21 cellular contexts compared by ENCODE assay signal in the genomic region with DNA sequence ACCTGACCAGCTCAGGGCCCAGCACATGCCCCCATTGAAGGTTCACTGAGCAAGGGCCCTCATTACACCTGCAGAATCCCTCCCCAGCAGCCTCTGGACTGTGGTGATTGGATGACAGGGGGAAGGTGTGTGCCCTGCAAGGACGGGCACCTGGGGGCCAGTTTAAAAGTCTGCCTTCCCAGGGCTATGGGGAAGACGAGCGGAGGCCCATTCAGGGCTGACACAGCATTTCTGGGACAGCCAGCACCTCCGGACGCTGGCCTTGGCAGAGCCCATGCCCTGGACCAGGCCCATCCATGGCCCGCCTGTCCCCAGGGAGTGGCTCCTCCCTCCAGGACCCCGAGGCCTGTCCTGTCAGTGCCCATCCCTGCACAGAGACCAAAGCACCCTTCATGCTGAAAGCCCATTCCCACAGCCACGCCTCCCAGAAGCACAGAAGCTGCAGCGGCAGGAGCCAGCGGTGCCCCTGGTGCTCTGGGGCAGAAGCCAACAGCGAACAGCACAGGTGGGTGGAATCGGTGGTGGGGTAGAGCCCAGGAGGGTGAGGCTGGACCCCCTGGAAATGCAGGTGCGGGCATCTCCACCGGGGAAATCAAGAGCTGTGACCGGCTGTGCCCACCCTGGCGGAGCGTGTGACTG. TPM values are rescaled to one million over a fixed set of nuclear protein-coding genes. Genes with fewer than 3 reads are reported as not detected.
DNase-seq lines count a peak whose midpoint lies in the region; ATAC-seq and TF ChIP-seq lines count a peak whose summit lies in the region.
"Had no signal": no experiment of that assay in that cellular context is flagged by ENCODE, and none has a peak within 500 bp of the region (broad histone marks: within the 10 kb centered on the region; RNA-seq: fewer than 3 reads in every experiment).

No MANE protein-coding gene starts in this region.

- H2AFZ ChIP-seq in neural progenitor cell (replicated peaks), result no peak overlapping the region
- H2AFZ ChIP-seq: GM23338 had no signal

- peak overlapping the region; percentile 17 for H3K27ac Mint-ChIP-seq in neural progenitor cell
- H3K27ac Mint-ChIP-seq: GM23338 had no signal

- H3K9me3 ChIP-seq in neural progenitor cell (ENCODE audit: low read depth) (no peaks in the 10 kb centered on the region), upper lobe of right lung (no peaks in the 10 kb centered on the region)

- H3K36me3 ChIP-seq in neural progenitor cell (no peaks in the 10 kb centered on the region), upper lobe of right lung (no peaks in the 10 kb centered on the region)

- TF ChIP-seq CTCF in neural progenitor cell (IDR thresholded peaks at IDR 0.05) (no peak), upper lobe of right lung (IDR thresholded peaks at IDR 0.05) (no peak)

- no peaks in the 10 kb centered on the region for H3K27me3 ChIP-seq in neural progenitor cell
- H3K27me3 ChIP-seq in upper lobe of right lung, result peaks cover 22% of the 10 kb centered on the region

- no peaks in the 10 kb centered on the region for H3K79me2 ChIP-seq in neural progenitor cell (ENCODE audit: low read depth)

- no peaks in the 10 kb centered on the region for H3K36me3 Mint-ChIP-seq in neural progenitor cell

- H3K27ac ChIP-seq in neural progenitor cell, result no peak overlapping the region
- H3K27ac ChIP-seq in upper lobe of right lung, result no peak overlapping the region
- H3K27ac ChIP-seq: C4-2B had no signal

- no peak overlapping the region for H3K4me3 Mint-ChIP-seq in neural progenitor cell
- H3K4me3 Mint-ChIP-seq: GM23338 had no signal

- no peaks in the 10 kb centered on the region for H3F3A ChIP-seq in neural progenitor cell (ENCODE audit: low read depth)

- ATAC-seq in upper lobe of right lung, result no peak
- no peak for ATAC-seq in GM18861 (IDR thresholded peaks at IDR 0.05; ENCODE audit: unreplicated experiment)
- ATAC-seq in HG03159 (IDR thresholded peaks at IDR 0.05; ENCODE audit: unreplicated experiment), result no peak
- ATAC-seq: GM12878, GM23338, PC-3 had no signal

- H3K4me3 ChIP-seq in neural progenitor cell (no peak overlapping the region), upper lobe of right lung (no peak overlapping the region)
- H3K4me3 ChIP-seq: GM12878, GM23338 had no signal

- intact Hi-C loops in upper lobe of right lung (cut with DNase I), result no loop called here

- no peak overlapping the region for H3K9ac ChIP-seq in neural progenitor cell

- no peaks in the 10 kb centered on the region for H3K4me1 Mint-ChIP-seq in neural progenitor cell
- H3K4me1 Mint-ChIP-seq: GM23338 had no signal

- H3K4me1 ChIP-seq in neural progenitor cell (no peaks in the 10 kb centered on the region), upper lobe of right lung (no peaks in the 10 kb centered on the region)

- H3K27me3 Mint-ChIP-seq in neural progenitor cell (ENCODE audit: insufficient read depth, low read depth), result peaks cover 6% of the 10 kb centered on the region

- H4K20me1 ChIP-seq in neural progenitor cell (ENCODE audit: low read depth), result no peaks in the 10 kb centered on the region

- peak; percentile 44 for DNase-seq in activated effector memory CD4-positive, alpha-beta T cell treated with anti-CD3 and anti-CD28 coated beads, Interleukin-2, amount 50 U/mL, for 16 hours
- DNase-seq in activated effector memory CD4-positive, alpha-beta T cell treated with Interleukin-2 at 50 U/mL for 16 hours, result no peak
- DNase-seq in ecto neural progenitor cell (ENCODE audit: low spot score), result peak; percentile 36
- DNase-seq in neural progenitor cell (ENCODE audit: low spot score), result no peak
- peak; percentile 61 for DNase-seq in upper lobe of right lung
- DNase-seq in activated T-cell treated with anti-CD3 and anti-CD28 coated beads, Interleukin-2, amount 50 U/mL, for 48 hours, result no peak
- DNase-seq: 8988T, DMS 273 treated with DMSO at 0.1 percent for 48 hours, GDM1, KG1, NCI-H1436, NCI-H2029 treated with DMSO at 0.1 percent for 48 hours, NCI-H2171 treated with DMSO at 0.1 percent for 48 hours, NCI-H510A, NCI-H774, PC-3 had no signal

- H3K4me2 ChIP-seq in neural progenitor cell, result no peak overlapping the region
- H3K4me2 ChIP-seq: GM23338 had no signal

- peaks cover 4% of the 10 kb centered on the region for H3K9me3 Mint-ChIP-seq in neural progenitor cell
- H3K9me3 Mint-ChIP-seq: GM23338 had no signal

RNA-seq across cellular contexts. Expression of gene PPP2R2D, which starts 44.9 kb away (rescaled TPM):
- total RNA-seq in neural progenitor cell (ENCODE audit: low replicate concordance) (28.1 and 31.2 TPM in 2 replicates), upper lobe of right lung (28.3 TPM)

Comparison
In these comparisons a context has a peak if more than half of its experiments do, and no peak if none do; other contexts are left out.
1. DNase-seq: peak in activated effector memory CD4-positive, alpha-beta T cell treated with anti-CD3 and anti-CD28 coated beads, Interleukin-2, amount 50 U/mL, for 16 hours (single experiment), ecto neural progenitor cell (single experiment) and upper lobe of right lung (single experiment); none in activated effector memory CD4-positive, alpha-beta T cell treated with Interleukin-2 at 50 U/mL for 16 hours (single experiment), neural progenitor cell (single experiment) and activated T-cell treated with anti-CD3 and anti-CD28 coated beads, Interleukin-2, amount 50 U/mL, for 48 hours (0 of 2).